ENCODE assay signal across 1 cellular context in genomic region chr12:47326190-47326589, GRCh38.
TF ChIP-seq lines count a peak whose summit lies in the region.

No MANE protein-coding gene starts in this region.

TF ChIP-seq in GM23338, 12 proteins besides CTCF, POLR2A, EP300 and RAD21 (continued from another document):
- TF ChIP-seq, protein P1, sequence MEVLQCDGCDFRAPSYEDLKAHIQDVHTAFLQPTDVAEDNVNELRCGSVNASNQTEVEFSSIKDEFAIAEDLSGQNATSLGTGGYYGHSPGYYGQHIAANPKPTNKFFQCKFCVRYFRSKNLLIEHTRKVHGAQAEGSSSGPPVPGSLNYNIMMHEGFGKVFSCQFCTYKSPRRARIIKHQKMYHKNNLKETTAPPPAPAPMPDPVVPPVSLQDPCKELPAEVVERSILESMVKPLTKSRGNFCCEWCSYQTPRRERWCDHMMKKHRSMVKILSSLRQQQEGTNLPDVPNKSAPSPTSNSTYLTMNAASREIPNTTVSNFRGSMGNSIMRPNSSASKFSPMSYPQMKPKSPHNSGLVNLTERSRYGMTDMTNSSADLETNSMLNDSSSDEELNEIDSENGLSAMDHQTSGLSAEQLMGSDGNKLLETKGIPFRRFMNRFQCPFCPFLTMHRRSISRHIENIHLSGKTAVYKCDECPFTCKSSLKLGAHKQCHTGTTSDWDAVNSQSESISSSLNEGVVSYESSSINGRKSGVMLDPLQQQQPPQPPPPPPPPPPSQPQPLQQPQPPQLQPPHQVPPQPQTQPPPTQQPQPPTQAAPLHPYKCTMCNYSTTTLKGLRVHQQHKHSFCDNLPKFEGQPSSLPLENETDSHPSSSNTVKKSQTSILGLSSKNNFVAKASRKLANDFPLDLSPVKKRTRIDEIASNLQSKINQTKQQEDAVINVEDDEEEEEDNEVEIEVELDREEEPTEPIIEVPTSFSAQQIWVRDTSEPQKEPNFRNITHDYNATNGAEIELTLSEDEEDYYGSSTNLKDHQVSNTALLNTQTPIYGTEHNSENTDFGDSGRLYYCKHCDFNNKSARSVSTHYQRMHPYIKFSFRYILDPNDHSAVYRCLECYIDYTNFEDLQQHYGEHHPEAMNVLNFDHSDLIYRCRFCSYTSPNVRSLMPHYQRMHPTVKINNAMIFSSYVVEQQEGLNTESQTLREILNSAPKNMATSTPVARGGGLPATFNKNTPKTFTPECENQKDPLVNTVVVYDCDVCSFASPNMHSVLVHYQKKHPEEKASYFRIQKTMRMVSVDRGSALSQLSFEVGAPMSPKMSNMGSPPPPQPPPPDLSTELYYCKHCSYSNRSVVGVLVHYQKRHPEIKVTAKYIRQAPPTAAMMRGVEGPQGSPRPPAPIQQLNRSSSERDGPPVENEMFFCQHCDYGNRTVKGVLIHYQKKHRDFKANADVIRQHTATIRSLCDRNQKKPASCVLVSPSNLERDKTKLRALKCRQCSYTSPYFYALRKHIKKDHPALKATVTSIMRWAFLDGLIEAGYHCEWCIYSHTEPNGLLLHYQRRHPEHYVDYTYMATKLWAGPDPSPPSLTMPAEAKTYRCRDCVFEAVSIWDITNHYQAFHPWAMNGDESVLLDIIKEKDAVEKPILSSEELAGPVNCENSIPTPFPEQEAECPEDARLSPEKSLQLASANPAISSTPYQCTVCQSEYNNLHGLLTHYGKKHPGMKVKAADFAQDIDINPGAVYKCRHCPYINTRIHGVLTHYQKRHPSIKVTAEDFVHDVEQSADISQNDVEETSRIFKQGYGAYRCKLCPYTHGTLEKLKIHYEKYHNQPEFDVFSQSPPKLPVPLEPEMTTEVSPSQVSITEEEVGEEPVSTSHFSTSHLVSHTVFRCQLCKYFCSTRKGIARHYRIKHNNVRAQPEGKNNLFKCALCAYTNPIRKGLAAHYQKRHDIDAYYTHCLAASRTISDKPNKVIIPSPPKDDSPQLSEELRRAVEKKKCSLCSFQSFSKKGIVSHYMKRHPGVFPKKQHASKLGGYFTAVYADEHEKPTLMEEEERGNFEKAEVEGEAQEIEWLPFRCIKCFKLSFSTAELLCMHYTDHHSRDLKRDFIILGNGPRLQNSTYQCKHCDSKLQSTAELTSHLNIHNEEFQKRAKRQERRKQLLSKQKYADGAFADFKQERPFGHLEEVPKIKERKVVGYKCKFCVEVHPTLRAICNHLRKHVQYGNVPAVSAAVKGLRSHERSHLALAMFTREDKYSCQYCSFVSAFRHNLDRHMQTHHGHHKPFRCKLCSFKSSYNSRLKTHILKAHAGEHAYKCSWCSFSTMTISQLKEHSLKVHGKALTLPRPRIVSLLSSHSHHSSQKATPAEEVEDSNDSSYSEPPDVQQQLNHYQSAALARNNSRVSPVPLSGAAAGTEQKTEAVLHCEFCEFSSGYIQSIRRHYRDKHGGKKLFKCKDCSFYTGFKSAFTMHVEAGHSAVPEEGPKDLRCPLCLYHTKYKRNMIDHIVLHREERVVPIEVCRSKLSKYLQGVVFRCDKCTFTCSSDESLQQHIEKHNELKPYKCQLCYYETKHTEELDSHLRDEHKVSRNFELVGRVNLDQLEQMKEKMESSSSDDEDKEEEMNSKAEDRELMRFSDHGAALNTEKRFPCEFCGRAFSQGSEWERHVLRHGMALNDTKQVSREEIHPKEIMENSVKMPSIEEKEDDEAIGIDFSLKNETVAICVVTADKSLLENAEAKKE (CRISPR knock-in tag; IDR thresholded peaks at IDR 0.05): no peak
- no peak for TF ChIP-seq ZNF331 (CRISPR knock-in tag; IDR thresholded peaks at IDR 0.05; ENCODE audit: low read depth)
- no peak for TF ChIP-seq EZH2phosphoT487 (IDR thresholded peaks at IDR 0.05; ENCODE audit: unreplicated experiment)
- TF ChIP-seq, protein P2, sequence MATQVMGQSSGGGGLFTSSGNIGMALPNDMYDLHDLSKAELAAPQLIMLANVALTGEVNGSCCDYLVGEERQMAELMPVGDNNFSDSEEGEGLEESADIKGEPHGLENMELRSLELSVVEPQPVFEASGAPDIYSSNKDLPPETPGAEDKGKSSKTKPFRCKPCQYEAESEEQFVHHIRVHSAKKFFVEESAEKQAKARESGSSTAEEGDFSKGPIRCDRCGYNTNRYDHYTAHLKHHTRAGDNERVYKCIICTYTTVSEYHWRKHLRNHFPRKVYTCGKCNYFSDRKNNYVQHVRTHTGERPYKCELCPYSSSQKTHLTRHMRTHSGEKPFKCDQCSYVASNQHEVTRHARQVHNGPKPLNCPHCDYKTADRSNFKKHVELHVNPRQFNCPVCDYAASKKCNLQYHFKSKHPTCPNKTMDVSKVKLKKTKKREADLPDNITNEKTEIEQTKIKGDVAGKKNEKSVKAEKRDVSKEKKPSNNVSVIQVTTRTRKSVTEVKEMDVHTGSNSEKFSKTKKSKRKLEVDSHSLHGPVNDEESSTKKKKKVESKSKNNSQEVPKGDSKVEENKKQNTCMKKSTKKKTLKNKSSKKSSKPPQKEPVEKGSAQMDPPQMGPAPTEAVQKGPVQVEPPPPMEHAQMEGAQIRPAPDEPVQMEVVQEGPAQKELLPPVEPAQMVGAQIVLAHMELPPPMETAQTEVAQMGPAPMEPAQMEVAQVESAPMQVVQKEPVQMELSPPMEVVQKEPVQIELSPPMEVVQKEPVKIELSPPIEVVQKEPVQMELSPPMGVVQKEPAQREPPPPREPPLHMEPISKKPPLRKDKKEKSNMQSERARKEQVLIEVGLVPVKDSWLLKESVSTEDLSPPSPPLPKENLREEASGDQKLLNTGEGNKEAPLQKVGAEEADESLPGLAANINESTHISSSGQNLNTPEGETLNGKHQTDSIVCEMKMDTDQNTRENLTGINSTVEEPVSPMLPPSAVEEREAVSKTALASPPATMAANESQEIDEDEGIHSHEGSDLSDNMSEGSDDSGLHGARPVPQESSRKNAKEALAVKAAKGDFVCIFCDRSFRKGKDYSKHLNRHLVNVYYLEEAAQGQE (IDR thresholded peaks at IDR 0.05; ENCODE audit: unreplicated experiment): no peak
- no peak for TF ChIP-seq ZNF114 (CRISPR knock-in tag; IDR thresholded peaks at IDR 0.05)
- TF ChIP-seq JUNB (IDR thresholded peaks at IDR 0.05; ENCODE audit: unreplicated experiment): no peak
- no peak for TF ChIP-seq POLR2AphosphoS5 (IDR thresholded peaks at IDR 0.05; ENCODE audit: low read depth)
- TF ChIP-seq EZH2 (IDR thresholded peaks at IDR 0.05; ENCODE audit: low read depth, unreplicated experiment): no peak
- TF ChIP-seq, protein P3, sequence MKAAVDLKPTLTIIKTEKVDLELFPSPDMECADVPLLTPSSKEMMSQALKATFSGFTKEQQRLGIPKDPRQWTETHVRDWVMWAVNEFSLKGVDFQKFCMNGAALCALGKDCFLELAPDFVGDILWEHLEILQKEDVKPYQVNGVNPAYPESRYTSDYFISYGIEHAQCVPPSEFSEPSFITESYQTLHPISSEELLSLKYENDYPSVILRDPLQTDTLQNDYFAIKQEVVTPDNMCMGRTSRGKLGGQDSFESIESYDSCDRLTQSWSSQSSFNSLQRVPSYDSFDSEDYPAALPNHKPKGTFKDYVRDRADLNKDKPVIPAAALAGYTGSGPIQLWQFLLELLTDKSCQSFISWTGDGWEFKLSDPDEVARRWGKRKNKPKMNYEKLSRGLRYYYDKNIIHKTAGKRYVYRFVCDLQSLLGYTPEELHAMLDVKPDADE (IDR thresholded peaks at IDR 0.05): no peak
- no peak for TF ChIP-seq NANOG (IDR thresholded peaks at IDR 0.05; ENCODE audit: borderline replicate concordance)
